18 cellular contexts compared by ENCODE assay signal in genomic region chr17:75922963-75923874, GRCh38.
"Had no signal": no experiment of that assay in that cellular context is flagged by ENCODE, and none has a peak within 500 bp of the region (broad histone marks: within the 10 kb centered on the region; RNA-seq: fewer than 3 reads in every experiment).

No MANE protein-coding gene starts in this region.

- FAIRE-seq: endometrium, frontal cortex had no signal

- H3K4me1 ChIP-seq: sigmoid colon had no signal

- H3K27me3 ChIP-seq: neutrophil, sigmoid colon had no signal

- H3K27ac ChIP-seq: left ventricle myocardium inferior, neutrophil, sigmoid colon had no signal

- H3K9me3 ChIP-seq: left ventricle myocardium inferior, neutrophil, sigmoid colon had no signal

- H3K36me3 ChIP-seq: neutrophil had no signal

- H3K4me3 ChIP-seq: left ventricle myocardium inferior, sigmoid colon had no signal

- DNase-seq: activated CD4-positive, alpha-beta T cell treated with anti-CD3 and anti-CD28 coated beads, Interleukin-2, amount 10 ng/mL, durations not matched to agents 24 days and 14 days; activated CD4-positive, CD25-positive, alpha-beta regulatory T cell; activated CD8-positive, alpha-beta memory T cell treated with anti-CD3 and anti-CD28 coated beads for 24 hours; activated CD8-positive, alpha-beta memory T cell treated with anti-CD3 and anti-CD28 coated beads, Interleukin-2, amount 50 U/mL, for 48 hours; activated effector memory CD4-positive, alpha-beta T cell treated with anti-CD3 and anti-CD28 coated beads, Interleukin-2, amount 50 U/mL, for 16 hours; activated naive CD4-positive, alpha-beta T cell treated with anti-CD3 and anti-CD28 coated beads, Interleukin-2, amount 50 U/mL, for 16 hours; activated T-cell treated with anti-CD3 and anti-CD28 coated beads, Interleukin-2, amount 50 U/mL, for 48 hours; aorta; cortex of kidney; erythroblast; left ventricle myocardium inferior; naive thymus-derived CD4-positive, alpha-beta T cell; sigmoid colon; stimulated activated naive CD8-positive, alpha-beta T cell treated with anti-CD3 and anti-CD28 coated beads, Interleukin-15, Interleukin-2, amounts not matched to agents 100 U/mL and 50 U/mL, for 24 hours; substantia nigra had no signal

- ATAC-seq: naive thymus-derived CD4-positive, alpha-beta T cell; stimulated activated naive CD8-positive, alpha-beta T cell treated with anti-CD3 and anti-CD28 coated beads, Interleukin-15, Interleukin-2, amounts not matched to agents 100 U/mL and 50 U/mL, for 24 hours had no signal
